In the genomic region with DNA sequence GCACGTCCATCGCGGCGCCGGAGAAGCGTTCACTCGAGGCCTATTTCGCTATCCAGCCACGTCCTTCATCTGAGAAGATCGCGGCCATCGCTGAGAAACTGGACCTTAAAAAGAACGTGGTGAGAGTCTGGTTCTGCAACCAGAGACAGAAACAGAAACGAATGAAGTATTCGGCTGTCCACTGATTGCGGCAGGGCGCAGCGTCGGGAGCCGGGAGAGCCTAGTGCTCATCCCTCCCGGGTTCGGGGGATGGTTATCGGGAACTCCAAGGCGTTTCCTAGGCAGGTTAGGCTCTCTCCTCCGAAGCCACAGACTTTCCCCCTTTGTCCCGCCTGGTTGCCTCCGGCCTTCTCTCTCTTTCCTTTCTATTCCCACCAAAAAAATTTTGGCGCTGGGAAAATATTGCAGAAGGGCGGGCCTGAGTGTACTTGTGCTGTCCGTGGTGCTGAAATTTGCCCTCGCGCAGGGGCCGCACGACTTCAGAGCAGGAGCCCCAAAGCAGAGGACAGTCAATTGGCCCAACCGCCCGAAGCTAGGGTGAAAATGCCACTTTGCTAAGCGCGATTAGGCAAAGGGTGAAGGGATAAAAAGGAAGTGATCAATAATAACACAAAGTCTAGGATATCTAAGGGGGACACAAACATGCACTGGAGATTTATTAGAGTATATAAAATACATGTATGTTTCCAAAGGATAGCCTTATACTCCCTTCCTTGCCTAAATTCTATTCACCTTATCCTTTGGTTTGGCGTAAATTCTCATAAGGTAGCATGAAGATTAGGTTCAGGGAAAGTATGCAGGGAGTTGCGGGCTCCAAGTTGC, we compare ENCODE assay signal across 8 cellular contexts.
A peak's percentile ranks its signal among the peaks of the same experiment; 100 is the strongest.
DNase-seq lines count a peak whose midpoint lies in the region; ATAC-seq lines count a peak whose summit lies in the region.

No MANE protein-coding gene starts in this region.

- peaks cover 97% of the 10 kb centered on the region for H3K27me3 ChIP-seq in adipocyte (replicated peaks; ENCODE audit: control insufficient read depth, insufficient read depth, low read length)

- ATAC-seq in HG03432 (IDR thresholded peaks at IDR 0.05; ENCODE audit: unreplicated experiment) (no peak), GM19455 (IDR thresholded peaks at IDR 0.05; ENCODE audit: unreplicated experiment) (no peak), HG02981 (IDR thresholded peaks at IDR 0.05; ENCODE audit: unreplicated experiment) (no peak)

- no peaks in the 10 kb centered on the region for H3K36me3 ChIP-seq in adipocyte (ENCODE audit: control insufficient read depth, insufficient read depth, low read length, severe bottlenecking)

- no peaks in the 10 kb centered on the region for H3K4me1 ChIP-seq in adipocyte (ENCODE audit: control insufficient read depth, insufficient read depth, low read length)

- DNase-seq in AG08395 (ENCODE audit: low spot score): peak; percentile 61
- peak in 49 of 76 experiments; percentile 2 to 60 (median 26) for DNase-seq in HUDEP-2 (lab: John Stamatoyannopoulos, UW; ENCODE audit: unreplicated experiment in 76 of 76)
- peak; percentile 87 for DNase-seq in adipocyte (ENCODE audit: low read depth)
- DNase-seq in stimulated activated CD4-positive, alpha-beta T cell treated with anti-CD3 and anti-CD28 coated beads, Interleukin-4, amount 100 ng/mL, for 48 hours (ENCODE audit: low read depth in 2 of 2): peak; percentile 34 to 38

- H3K9me3 ChIP-seq in adipocyte (ENCODE audit: control insufficient read depth, low read length) (no peaks in the 10 kb centered on the region), iPS-18c (ENCODE audit: control insufficient read depth, insufficient read depth, low read length) (no peaks in the 10 kb centered on the region)

- no peak overlapping the region for H3K9ac ChIP-seq in adipocyte (ENCODE audit: low read length)

- H3K4me3 ChIP-seq in adipocyte (ENCODE audit: low read length) (peak overlapping the region; percentile 15), iPS-18c (ENCODE audit: insufficient read depth, low read depth, low read length) (peak overlapping the region; percentile 32; the same call in 1 of the 2 replicates)

Comparison
In these comparisons a context has a peak if more than half of its experiments do, and no peak if none do; other contexts are left out.
1. DNase-seq: peak in every context shown above with its lines; median percentile 87 in adipocyte; 61 in AG08395; 36 in stimulated activated CD4-positive, alpha-beta T cell treated with anti-CD3 and anti-CD28 coated beads, Interleukin-4, amount 100 ng/mL, for 48 hours; 26 in HUDEP-2.